In the genomic region with DNA sequence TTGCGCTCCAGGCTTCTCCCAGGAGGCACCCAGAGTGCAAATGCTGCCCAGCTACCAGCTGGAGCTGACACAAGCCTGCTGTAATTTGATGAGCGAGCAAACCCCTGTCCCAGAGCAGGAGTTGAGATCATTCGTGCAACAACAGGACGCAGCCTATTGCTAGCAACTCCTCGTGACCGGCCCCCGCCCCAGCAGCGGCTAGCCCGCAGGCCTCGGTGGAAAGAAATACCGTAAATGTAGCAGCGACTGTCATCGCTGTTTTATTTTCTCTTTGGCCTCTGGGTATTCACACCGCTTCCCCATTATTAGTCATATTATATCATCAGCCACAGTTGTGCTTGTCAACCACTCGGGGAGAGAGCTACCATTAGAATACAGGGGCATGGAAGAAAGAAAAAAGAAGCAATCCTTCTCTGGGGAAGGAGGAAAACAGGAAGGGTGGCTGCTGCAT, we compare ENCODE assay signal across 9 cellular contexts. TPM values are rescaled to one million over a fixed set of nuclear protein-coding genes. Genes with fewer than 3 reads are reported as not detected.
DNase-seq lines count a peak whose midpoint lies in the region; ATAC-seq and TF ChIP-seq lines count a peak whose summit lies in the region.
"Had no signal": no experiment of that assay in that cellular context is flagged by ENCODE, and none has a peak within 500 bp of the region (broad histone marks: within the 10 kb centered on the region; RNA-seq: fewer than 3 reads in every experiment).

No MANE protein-coding gene starts in this region.

- no peak for TF ChIP-seq CTCF in mammary epithelial cell (conservative IDR thresholded peaks at IDR 0.05 in 1 of 2, IDR thresholded peaks at IDR 0.05 in 1 of 2; ENCODE audit: extremely low read depth in 1 of 2, insufficient read depth in 1 of 2, low read depth in 1 of 2, low read length in 2 of 2)

- no peaks in the 10 kb centered on the region for H3K9me3 Mint-ChIP-seq in CD4-positive, CD25-positive, alpha-beta regulatory T cell
- H3K9me3 Mint-ChIP-seq in natural killer cell treated with Interleukin-12 subunit alpha and Interleukin-12 subunit beta and Interleukin-15 and Interleukin-18, amount 100 ng/mL, for 72 hours = no peaks in the 10 kb centered on the region

- peak overlapping the region in 2 of 3 donors; percentile 76 to 88 for H3K27ac Mint-ChIP-seq in CD4-positive, CD25-positive, alpha-beta regulatory T cell
- H3K27ac Mint-ChIP-seq in natural killer cell treated with Interleukin-12 subunit alpha and Interleukin-12 subunit beta and Interleukin-15 and Interleukin-18, amount 100 ng/mL, for 72 hours = peak overlapping the region; percentile 18 to 86

- H3K9ac ChIP-seq in mammary epithelial cell (ENCODE audit: insufficient read depth, low read length) = peak overlapping the region; percentile 60

- BruUV-seq in mammary epithelial cell (replicated peaks; lab: Mats Ljungman, UMichigan) = no TSS peak

- H3K4me1 ChIP-seq in CD4-positive, CD25-positive, alpha-beta regulatory T cell (ENCODE audit: control insufficient read depth, insufficient read depth, low read length, poor library complexity, severe bottlenecking) = no peaks in the 10 kb centered on the region
- peaks cover 20% of the 10 kb centered on the region for H3K4me1 ChIP-seq in mammary epithelial cell (ENCODE audit: insufficient read depth, low read length)

- intact Hi-C loops in mammary epithelial cell (cut with micrococcal nuclease) = no loop called here

- WGBS in mammary epithelial cell (ENCODE audit: low coverage, missing lambda C conversion rate) = 0% methylated on average over 11 of the region's 15 CpGs

- H3K4me2 ChIP-seq in mammary epithelial cell (ENCODE audit: insufficient read depth, low read depth, low read length) = peak overlapping the region; percentile 74

- H3K4me3 Mint-ChIP-seq in CD4-positive, CD25-positive, alpha-beta regulatory T cell = peak overlapping the region in 2 of 4 donors; percentile 11 to 52
- peak overlapping the region; percentile 84 for H3K4me3 Mint-ChIP-seq in natural killer cell treated with Interleukin-12 subunit alpha and Interleukin-12 subunit beta and Interleukin-15 and Interleukin-18, amount 100 ng/mL, for 72 hours

- peak overlapping the region; percentile 41 for H3K27ac ChIP-seq in CD4-positive, CD25-positive, alpha-beta regulatory T cell (ENCODE audit: insufficient read depth, low read length, poor library complexity, severe bottlenecking)
- H3K27ac ChIP-seq in mammary epithelial cell (ENCODE audit: insufficient read depth, low read depth, low read length) = peak overlapping the region; percentile 64
- H3K27ac ChIP-seq: cardiac muscle cell had no signal

- H3K4me1 Mint-ChIP-seq in CD4-positive, CD25-positive, alpha-beta regulatory T cell = peaks cover 0 to 8% (median 5%) of the 10 kb centered on the region in 4 donors
- H3K4me1 Mint-ChIP-seq in natural killer cell treated with Interleukin-12 subunit alpha and Interleukin-12 subunit beta and Interleukin-15 and Interleukin-18, amount 100 ng/mL, for 72 hours (ENCODE audit: low read depth in 2 of 2) = peaks cover 15 to 24% of the 10 kb centered on the region in 2 donors

- peak; percentile 47 to 50 for ATAC-seq in CD4-positive, CD25-positive, alpha-beta regulatory T cell (ENCODE audit: low read depth in 2 of 2)
- ATAC-seq in natural killer cell treated with Interleukin-12 subunit alpha and Interleukin-12 subunit beta and Interleukin-15 and Interleukin-18, amount 100 ng/mL, for 72 hours = peak; percentile 70 to 87
- ATAC-seq in HG02840 (IDR thresholded peaks at IDR 0.05; ENCODE audit: low FRiP score, unreplicated experiment) = no peak

- CTCF ChIA-PET in mammary epithelial cell (lab: Charles Lee; ENCODE audit: low non-redundant PET) = no interaction called here

- peaks cover 15% of the 10 kb centered on the region for H3K27me3 Mint-ChIP-seq in CD4-positive, CD25-positive, alpha-beta regulatory T cell
- no peaks in the 10 kb centered on the region for H3K27me3 Mint-ChIP-seq in natural killer cell treated with Interleukin-12 subunit alpha and Interleukin-12 subunit beta and Interleukin-15 and Interleukin-18, amount 100 ng/mL, for 72 hours

- H3K36me3 ChIP-seq in CD4-positive, CD25-positive, alpha-beta regulatory T cell (ENCODE audit: control insufficient read depth, insufficient read depth, low read length) = no peaks in the 10 kb centered on the region
- H3K36me3 ChIP-seq in mammary epithelial cell (ENCODE audit: insufficient read depth, low read length) = no peaks in the 10 kb centered on the region
- H3K36me3 ChIP-seq: cardiac muscle cell had no signal

- no peaks in the 10 kb centered on the region for H4K20me1 ChIP-seq in mammary epithelial cell (ENCODE audit: insufficient read depth, low read length)

- H3K4me3 ChIP-seq in CD4-positive, CD25-positive, alpha-beta regulatory T cell (ENCODE audit: low read depth, low read length) = no peak overlapping the region
- peak overlapping the region in 2 of 3 experiments; percentile 8 to 24 for H3K4me3 ChIP-seq in mammary epithelial cell (replicated peaks in 1 of 3; ENCODE audit: insufficient read depth in 1 of 3, low read depth in 2 of 3, low read length in 3 of 3)
- H3K4me3 ChIP-seq: cardiac muscle cell had no signal

- H2AFZ ChIP-seq in mammary epithelial cell (ENCODE audit: low read depth, low read length) = peak overlapping the region; percentile 75

- H3K9me3 ChIP-seq in CD4-positive, CD25-positive, alpha-beta regulatory T cell (ENCODE audit: control insufficient read depth in 2 of 2, low read length in 2 of 2) = no peaks in the 10 kb centered on the region
- H3K9me3 ChIP-seq in mammary epithelial cell (replicated peaks; ENCODE audit: insufficient read depth, low read length) = no peaks in the 10 kb centered on the region

- DNase-seq in CD4-positive, CD25-positive, alpha-beta regulatory T cell = peak in 2 of 3 donors; percentile 22 to 58
- peak; percentile 42 for DNase-seq in NOMO-1 treated with dmso at 0.1 percent for 144 hours (lab: John Stamatoyannopoulos, UW; ENCODE audit: unreplicated experiment)
- peak; percentile 91 for DNase-seq in mammary epithelial cell
- no peak for DNase-seq in natural killer cell treated with Interleukin-12 subunit alpha and Interleukin-12 subunit beta and Interleukin-15 and Interleukin-18, amount 100 ng/mL, for 72 hours (ENCODE audit: low spot score)
- DNase-seq in NCI-H146 (lab: John Stamatoyannopoulos, UW) = no peak
- no peak for DNase-seq in NCI-H2029 (lab: John Stamatoyannopoulos, UW)
- no peak for DNase-seq in D341Med (ENCODE audit: low spot score)

- in situ Hi-C loops in mammary epithelial cell (cut with MboI; ENCODE audit: low sequenced_read_pairs in 2 of 2) = loop anchor here (10.0 to 25.0 kb wide), 2 partner anchors 1975 to 1982 kb away; no protein-coding TSS in a partner anchor

- no peaks in the 10 kb centered on the region for H3K27me3 ChIP-seq in CD4-positive, CD25-positive, alpha-beta regulatory T cell (ENCODE audit: control insufficient read depth, insufficient read depth, low read length)
- H3K27me3 ChIP-seq in mammary epithelial cell (ENCODE audit: insufficient read depth, low read length) = no peaks in the 10 kb centered on the region

- H3K36me3 Mint-ChIP-seq in CD4-positive, CD25-positive, alpha-beta regulatory T cell = no peaks in the 10 kb centered on the region
- H3K36me3 Mint-ChIP-seq in natural killer cell treated with Interleukin-12 subunit alpha and Interleukin-12 subunit beta and Interleukin-15 and Interleukin-18, amount 100 ng/mL, for 72 hours = no peaks in the 10 kb centered on the region

- dilution Hi-C loops in mammary epithelial cell (cut with HindIII; ENCODE audit: low sequenced_read_pairs) = no loop called here

- no peaks in the 10 kb centered on the region for H3K79me2 ChIP-seq in mammary epithelial cell (ENCODE audit: insufficient read depth, low read length)

RNA-seq across cellular contexts. Expression of gene ATXN10, which starts 59.2 kb away (rescaled TPM):
- 61.7 TPM for total RNA-seq in CD4-positive, CD25-positive, alpha-beta regulatory T cell
- polyA plus RNA-seq in CD4-positive, CD25-positive, alpha-beta regulatory T cell = 100 to 1,000 TPM in 2 of 4 donors, 10 to 100 TPM in 2; 70.3 to 107 (median 90.6) TPM
- total RNA-seq in mammary epithelial cell = 100 to 1,000 TPM in 1 of 2 donors, 10 to 100 TPM in 1; 92.9 to 131 TPM
- 197 TPM for polyA plus RNA-seq in mammary epithelial cell
- polyA minus RNA-seq in mammary epithelial cell = 259 TPM
- total RNA-seq in natural killer cell treated with Interleukin-12 subunit alpha and Interleukin-12 subunit beta and Interleukin-15 and Interleukin-18, amount 100 ng/mL, for 72 hours = 10 to 100 TPM; 74.0 to 97.0 TPM

Comparison
In these comparisons a context has a peak if more than half of its experiments do, and no peak if none do; other contexts are left out.
1. DNase-seq: peak in CD4-positive, CD25-positive, alpha-beta regulatory T cell (2 of 3), NOMO-1 treated with dmso at 0.1 percent for 144 hours (single experiment) and mammary epithelial cell (single experiment); none in natural killer cell treated with Interleukin-12 subunit alpha and Interleukin-12 subunit beta and Interleukin-15 and Interleukin-18, amount 100 ng/mL, for 72 hours (single experiment), NCI-H146 (single experiment), NCI-H2029 (single experiment) and D341Med (single experiment).